Comparison of ENCODE assay signal across 20 cellular contexts in the genomic region with DNA sequence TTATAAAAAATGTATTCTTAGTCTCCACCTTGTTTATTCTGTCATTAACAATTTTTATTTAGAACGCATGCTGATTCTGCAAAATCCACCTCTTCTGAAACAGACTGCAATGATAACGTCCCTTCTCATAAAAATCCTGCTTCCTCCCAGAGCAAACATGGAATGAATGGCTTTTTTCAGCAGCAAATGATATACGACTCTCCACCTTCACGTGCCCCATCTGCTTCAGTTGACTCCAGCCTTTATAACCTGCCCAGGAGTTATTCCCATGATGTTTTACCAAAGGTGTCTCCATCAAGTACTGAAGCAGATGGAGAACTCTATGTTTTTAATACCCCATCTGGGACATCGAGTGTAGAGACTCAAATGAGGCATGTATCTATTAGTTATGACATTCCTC.
A peak's percentile ranks its signal among the peaks of the same experiment; 100 is the strongest.
DNase-seq lines count a peak whose midpoint lies in the region; ATAC-seq, FAIRE-seq and TF ChIP-seq lines count a peak whose summit lies in the region.
"Had no signal": no experiment of that assay in that cellular context is flagged by ENCODE, and none has a peak within 500 bp of the region (broad histone marks: within the 10 kb centered on the region; RNA-seq: fewer than 3 reads in every experiment).

No MANE protein-coding gene starts in this region.

- no peak overlapping the region for H3K9ac ChIP-seq in HepG2 (ENCODE audit: insufficient read depth, low read depth, low read length)

- intact Hi-C loops in dorsolateral prefrontal cortex (cut with DNase I) (no loop called here), HepG2 (cut with micrococcal nuclease; ENCODE audit: unreplicated experiment) (no loop called here)

- no peaks in the 10 kb centered on the region for H4K20me1 ChIP-seq in HepG2 (ENCODE audit: insufficient read depth, low read length)

- peaks cover 6 to 19% of the 10 kb centered on the region in 2 experiments; a peak in 4 of 5 replicates for H3K36me3 ChIP-seq in HepG2 (replicated peaks in 1 of 2; ENCODE audit: control insufficient read depth in 1 of 2, insufficient read depth in 2 of 2, low read length in 2 of 2)

- TF ChIP-seq CTCF in dorsolateral prefrontal cortex (IDR thresholded peaks at IDR 0.05 in 54 of 56, conservative IDR thresholded peaks at IDR 0.05 in 2 of 56; ENCODE audit: low read depth in 1 of 56, partially characterized antibody in 56 of 56) (no peak), HepG2 (CRISPR knock-in tag; IDR thresholded peaks at IDR 0.05) (no peak)

- no peak for ATAC-seq in HepG2
- ATAC-seq: Right ventricle myocardium inferior, SK-N-SH treated with all-trans-retinoic acid at 6 μM for 48 hours had no signal

- H3K27me3 ChIP-seq in dorsolateral prefrontal cortex (no peaks in the 10 kb centered on the region), HepG2 (ENCODE audit: control insufficient read depth in 1 of 2, insufficient read depth in 2 of 2, low read length in 2 of 2) (no peaks in the 10 kb centered on the region)
- H3K27me3 ChIP-seq: Peyer's patch had no signal

- CTCF ChIA-PET in HepG2 (lab: Yijun Ruan, JAX; ENCODE audit: low intra/inter-chr PET ratio, low total read pairs) = no interaction called here

- H3K9me3 ChIP-seq in HepG2 (ENCODE audit: low read length) = no peaks in the 10 kb centered on the region
- H3K9me3 ChIP-seq: Caco-2, Peyer's patch had no signal

- H3K4me3 ChIP-seq in dorsolateral prefrontal cortex (no peak overlapping the region), HepG2 (replicated peaks in 1 of 3; ENCODE audit: insufficient read depth in 1 of 3, low read depth in 2 of 3, low read length in 3 of 3) (no peak overlapping the region)
- H3K4me3 ChIP-seq: Peyer's patch had no signal

- no peak for TF ChIP-seq POLR2A in HepG2 (IDR thresholded peaks at IDR 0.05; ENCODE audit: insufficient read depth in 1 of 2, low read depth in 2 of 2, low read length in 2 of 2)

- H3K79me2 ChIP-seq in HepG2 (ENCODE audit: insufficient read depth, low read length) = no peaks in the 10 kb centered on the region

- no TSS peak for BruUV-seq in HepG2 (replicated peaks; lab: Mats Ljungman, UMichigan)

- no peak overlapping the region for H3K4me2 ChIP-seq in HepG2 (ENCODE audit: low read depth, low read length)

- H3K27ac ChIP-seq in dorsolateral prefrontal cortex (peak overlapping the region in 30 of 59 donors; percentile 3 to 97 (median 54)), HepG2 (ENCODE audit: extremely low read length, insufficient read depth, low read length) (no peak overlapping the region)
- H3K27ac ChIP-seq: Peyer's patch had no signal

- FAIRE-seq in HepG2 (lab: Jason Lieb, UNC) = no peak
- FAIRE-seq: H54 had no signal

- in situ Hi-C loops in HepG2 (cut with HindIII; ENCODE audit: extremely low pct_ligation_motif_present, low pct_unique_long_range_greater_than_20kb) = no loop called here

- DNase-seq in SHP77 (lab: John Stamatoyannopoulos, UW) = peak; percentile 1 to 13
- DNase-seq in SHP77 treated with DMSO at 0.1 percent for 48 hours (lab: John Stamatoyannopoulos, UW) = no peak
- DNase-seq in NCI-H2171 (lab: John Stamatoyannopoulos, UW) = peak; percentile 34
- DNase-seq in dorsolateral prefrontal cortex = no peak
- no peak for DNase-seq in AML-193 (lab: John Stamatoyannopoulos, UW)
- no peak for DNase-seq in HepG2 (ENCODE audit: low spot score)
- DNase-seq in activated naive CD4-positive, alpha-beta T cell treated with anti-CD3 and anti-CD28 coated beads, Interleukin-2, amount 50 U/mL, for 16 hours = no peak
- DNase-seq: Caco-2; CD4-positive, CD25-positive, alpha-beta regulatory T cell; DMS79; HFFc6; Karpas-422; MM.1S; NCI-H1105 treated with DMSO at 0.1 percent for 48 hours; NCI-H1930; Peyer's patch; T-helper 1 cell had no signal

- H3K4me1 ChIP-seq in HepG2 (ENCODE audit: insufficient read depth, low read length) = no peaks in the 10 kb centered on the region
- H3K4me1 ChIP-seq: Caco-2, Peyer's patch had no signal

- WGBS in HepG2 (ENCODE audit: low lambda C conversion rate) = 98% methylated on average over 5 of the region's 5 CpGs

- no peak overlapping the region for H2AFZ ChIP-seq in HepG2 (ENCODE audit: low read length)

- no peak for TF ChIP-seq RAD21 in HepG2 (CRISPR knock-in tag; IDR thresholded peaks at IDR 0.05)

- POLR2A ChIA-PET in HepG2 (lab: Yijun Ruan, JAX) = no interaction called here

- TF ChIP-seq EP300 in HepG2 (IDR thresholded peaks at IDR 0.05; ENCODE audit: low read depth in 2 of 2, low read length in 2 of 2) = no peak
- TF ChIP-seq EP300 in HepG2 (CRISPR knock-in tag; IDR thresholded peaks at IDR 0.05; ENCODE audit: borderline replicate concordance) = no peak

TF ChIP-seq in HepG2, 621 proteins besides CTCF, POLR2A, EP300 and RAD21:
- TF ChIP-seq MAFK (conservative IDR thresholded peaks at IDR 0.05 in 1 of 2, IDR thresholded peaks at IDR 0.05 in 1 of 2; ENCODE audit: low read length in 2 of 2) (peak in 1 of 2 experiments; percentile 32; a peak in 2 of 4 replicates), ZNF749 (CRISPR knock-in tag; IDR thresholded peaks at IDR 0.05; ENCODE audit: borderline replicate concordance) (no peak), ZNF775 (CRISPR knock-in tag; IDR thresholded peaks at IDR 0.05; ENCODE audit: borderline replicate concordance) (no peak)

Comparison
In these comparisons a context has a peak if more than half of its experiments do, and no peak if none do; other contexts are left out.
1. DNase-seq: peak in SHP77 (2 of 2) and NCI-H2171 (single experiment); none in SHP77 treated with DMSO at 0.1 percent for 48 hours (single experiment), dorsolateral prefrontal cortex (0 of 10), AML-193 (0 of 2), HepG2 (single experiment) and activated naive CD4-positive, alpha-beta T cell treated with anti-CD3 and anti-CD28 coated beads, Interleukin-2, amount 50 U/mL, for 16 hours (single experiment).